ENCODE assay signal across 29 cellular contexts in the genomic region with DNA sequence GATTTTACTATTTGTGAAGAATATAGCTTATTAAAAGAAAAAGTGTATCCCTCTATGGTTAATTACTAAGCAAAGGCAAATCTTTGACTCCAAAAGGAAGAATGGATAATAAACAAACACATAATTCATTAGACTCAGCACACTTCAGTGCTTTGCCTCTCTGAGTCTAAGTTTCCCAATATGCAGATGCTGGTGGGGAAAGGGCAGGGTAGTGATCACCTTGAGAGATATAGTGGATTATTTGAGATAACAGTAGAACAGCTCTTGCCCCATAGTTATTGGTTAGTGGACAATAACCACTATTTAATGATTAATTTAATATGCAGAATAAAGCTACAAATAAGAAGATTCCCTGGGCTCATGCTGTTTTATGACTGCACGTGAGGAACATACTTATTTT.
"Had no signal": no experiment of that assay in that cellular context is flagged by ENCODE, and none has a peak within 500 bp of the region (broad histone marks: within the 10 kb centered on the region; RNA-seq: fewer than 3 reads in every experiment).

No MANE protein-coding gene starts in this region.

- H3K27ac Mint-ChIP-seq: activated B cell treated with CpG ODN at 0.5 μM for 24 hours; activated CD8-positive, alpha-beta T cell treated with anti-CD3 and anti-CD28 coated beads for 36 hours; activated naive CD4-positive, alpha-beta T cell treated with anti-CD3 and anti-CD28 coated beads for 36 hours; activated naive CD4-positive, alpha-beta T cell treated with anti-CD3 and anti-CD28 coated beads, Interleukin-2, amount 50 U/mL, for 24 hours; activated naive CD8-positive, alpha-beta T cell treated with anti-CD3 and anti-CD28 coated beads for 36 hours; activated naive CD8-positive, alpha-beta T cell treated with anti-CD3 and anti-CD28 coated beads, Interleukin-2, amount 50 U/mL, for 24 hours; activated T-helper 17 cell treated with anti-CD3 and anti-CD28 coated beads, Interleukin-2, amount 50 U/mL, for 72 hours; T-helper 17 cell; T-helper 2 cell treated with Interferon-gamma antibody and Interleukin-4, amounts not matched to agents 5 μg/mL and 100 μg/mL, for 36 hours had no signal

- H3K9me3 Mint-ChIP-seq: activated B cell treated with CpG ODN at 0.5 μM for 24 hours; activated CD8-positive, alpha-beta T cell treated with anti-CD3 and anti-CD28 coated beads for 36 hours; activated naive CD4-positive, alpha-beta T cell treated with anti-CD3 and anti-CD28 coated beads for 36 hours; activated naive CD4-positive, alpha-beta T cell treated with anti-CD3 and anti-CD28 coated beads, Interleukin-2, amount 50 U/mL, for 24 hours; activated naive CD8-positive, alpha-beta T cell treated with anti-CD3 and anti-CD28 coated beads for 36 hours; activated T-helper 17 cell treated with anti-CD3 and anti-CD28 coated beads, Interleukin-2, amount 50 U/mL, for 72 hours; T-helper 2 cell treated with Interferon-gamma antibody and Interleukin-4, amounts not matched to agents 5 μg/mL and 100 μg/mL, for 36 hours had no signal

- H3K27me3 ChIP-seq: adrenal gland, body of pancreas, esophagus squamous epithelium had no signal

- H3K27ac ChIP-seq: adrenal gland, body of pancreas, epithelial cell of prostate, esophagus squamous epithelium, WERI-Rb-1 had no signal

- H3K4me1 Mint-ChIP-seq: activated B cell treated with CpG ODN at 0.5 μM for 24 hours; activated naive CD4-positive, alpha-beta T cell treated with anti-CD3 and anti-CD28 coated beads, Interleukin-2, amount 50 U/mL, for 24 hours; activated naive CD8-positive, alpha-beta T cell treated with anti-CD3 and anti-CD28 coated beads for 36 hours; activated naive CD8-positive, alpha-beta T cell treated with anti-CD3 and anti-CD28 coated beads, Interleukin-2, amount 50 U/mL, for 24 hours; activated T-helper 17 cell treated with anti-CD3 and anti-CD28 coated beads, Interleukin-2, amount 50 U/mL, for 72 hours; T-helper 17 cell had no signal

- H3K4me3 ChIP-seq: adrenal gland, body of pancreas, esophagus squamous epithelium had no signal

- H3K4me1 ChIP-seq: adrenal gland, body of pancreas, esophagus squamous epithelium had no signal

- H3K36me3 ChIP-seq: adrenal gland, esophagus squamous epithelium, WERI-Rb-1 had no signal

- H3K9me3 ChIP-seq: adrenal gland, body of pancreas, esophagus squamous epithelium had no signal

- H3K36me3 Mint-ChIP-seq: activated naive CD4-positive, alpha-beta T cell treated with anti-CD3 and anti-CD28 coated beads, Interleukin-2, amount 50 U/mL, for 24 hours; activated naive CD8-positive, alpha-beta T cell treated with anti-CD3 and anti-CD28 coated beads for 36 hours had no signal

- ATAC-seq: activated CD4-positive, CD25-positive, alpha-beta regulatory T cell treated with anti-CD3 and anti-CD28 coated beads, Interleukin-2, amount 50 U/mL, for 24 hours; activated CD8-positive, alpha-beta T cell treated with anti-CD3 and anti-CD28 coated beads for 36 hours; activated naive CD8-positive, alpha-beta T cell treated with anti-CD3 and anti-CD28 coated beads, Interleukin-2, amount 50 U/mL, for 24 hours; activated T-cell treated with anti-CD3 and anti-CD28 coated beads, Interleukin-2, amount 50 U/mL, for 4 hours; activated T-helper 17 cell treated with anti-CD3 and anti-CD28 coated beads, Interleukin-2, amount 50 U/mL, for 72 hours; body of pancreas; T-helper 17 cell had no signal

- H3K27me3 Mint-ChIP-seq: activated naive CD4-positive, alpha-beta T cell treated with anti-CD3 and anti-CD28 coated beads, Interleukin-2, amount 50 U/mL, for 24 hours; activated T-helper 17 cell treated with anti-CD3 and anti-CD28 coated beads, Interleukin-2, amount 50 U/mL, for 72 hours; T-helper 17 cell had no signal

- H3K4me3 Mint-ChIP-seq: activated B cell treated with CpG ODN at 0.5 μM for 24 hours; activated CD8-positive, alpha-beta T cell treated with anti-CD3 and anti-CD28 coated beads for 36 hours; activated naive CD4-positive, alpha-beta T cell treated with anti-CD3 and anti-CD28 coated beads for 36 hours; activated naive CD4-positive, alpha-beta T cell treated with anti-CD3 and anti-CD28 coated beads, Interleukin-2, amount 50 U/mL, for 24 hours; activated naive CD8-positive, alpha-beta T cell treated with anti-CD3 and anti-CD28 coated beads for 36 hours; activated naive CD8-positive, alpha-beta T cell treated with anti-CD3 and anti-CD28 coated beads, Interleukin-2, amount 50 U/mL, for 24 hours; activated T-cell treated with anti-CD3 and anti-CD28 coated beads, Interleukin-2, amount 50 U/mL, for 4 hours; activated T-helper 17 cell treated with anti-CD3 and anti-CD28 coated beads, Interleukin-2, amount 50 U/mL, for 72 hours; T-helper 17 cell; T-helper 2 cell treated with Interferon-gamma antibody and Interleukin-4, amounts not matched to agents 5 μg/mL and 100 μg/mL, for 36 hours had no signal

- DNase-seq: activated B cell treated with CpG ODN at 0.5 μM for 24 hours; activated CD4-positive, alpha-beta T cell treated with anti-CD3 and anti-CD28 coated beads for 48 hours; activated CD4-positive, alpha-beta T cell treated with anti-CD3 and anti-CD28 coated beads, Interleukin-2, amount 50 U/mL, for 1 hour; activated CD4-positive, alpha-beta T cell treated with anti-CD3 and anti-CD28 coated beads, Interleukin-2, amount 50 U/mL, for 48 hours; activated CD8-positive, alpha-beta memory T cell treated with anti-CD3 and anti-CD28 coated beads for 24 hours; activated CD8-positive, alpha-beta T cell treated with anti-CD3 and anti-CD28 coated beads for 36 hours; activated effector memory CD4-positive, alpha-beta T cell treated with anti-CD3 and anti-CD28 coated beads, Interleukin-2, amount 50 U/mL, for 16 hours; activated naive CD4-positive, alpha-beta T cell treated with anti-CD3 and anti-CD28 coated beads for 36 hours; activated naive CD8-positive, alpha-beta T cell treated with anti-CD3 and anti-CD28 coated beads for 36 hours; activated naive CD8-positive, alpha-beta T cell treated with anti-CD3 and anti-CD28 coated beads, Interleukin-2, amount 50 U/mL, for 24 hours; activated T-cell treated with anti-CD3 and anti-CD28 coated beads, Interleukin-2, amount 50 U/mL, for 4 hours; adrenal gland; amygdala; aorta; body of pancreas; caudate nucleus; cortex of kidney; effector CD8-positive, alpha-beta T cell; esophagus squamous epithelium; head of caudate nucleus; T-helper 1 cell; T-helper 17 cell; T1000; WERI-Rb-1 had no signal
